Comparison of ENCODE assay signal across 1 cellular context in the genomic region with DNA sequence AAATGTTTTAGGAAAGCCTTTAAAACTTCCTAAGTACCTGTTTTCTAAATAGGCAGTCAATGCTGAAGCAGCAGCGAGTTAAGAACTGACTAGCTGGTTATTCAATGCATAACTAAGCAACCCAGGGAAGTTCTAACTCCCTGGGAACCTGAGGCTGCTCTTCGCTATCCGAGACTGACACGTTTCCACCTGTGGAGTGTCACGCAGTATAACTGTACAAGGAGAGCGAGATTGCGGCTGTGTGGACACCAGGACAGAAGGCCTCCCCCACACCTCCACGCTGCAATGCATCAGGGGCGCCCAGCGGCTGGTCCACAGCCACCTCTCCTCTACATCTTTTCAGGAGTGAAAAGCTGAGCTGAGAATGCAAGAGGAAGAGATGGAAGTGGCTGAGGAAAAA.
TF ChIP-seq lines count a peak whose summit lies in the region.

No MANE protein-coding gene starts in this region.

TF ChIP-seq in GM12878, 131 proteins besides CTCF, POLR2A, EP300 and RAD21:
- TF ChIP-seq JUNB (IDR thresholded peaks at IDR 0.05) (no peak), SIX5 (IDR thresholded peaks at IDR 0.05; ENCODE audit: low read depth, low read length, severe bottlenecking) (no peak), HCFC1 (IDR thresholded peaks at IDR 0.05; ENCODE audit: low read length) (no peak), MTA2 (IDR thresholded peaks at IDR 0.05; ENCODE audit: low read depth) (no peak)
TF ChIP-seq in GM12878: peak in this region for 0.
